ENCODE assay signal across 1 cellular context in the genomic region with DNA sequence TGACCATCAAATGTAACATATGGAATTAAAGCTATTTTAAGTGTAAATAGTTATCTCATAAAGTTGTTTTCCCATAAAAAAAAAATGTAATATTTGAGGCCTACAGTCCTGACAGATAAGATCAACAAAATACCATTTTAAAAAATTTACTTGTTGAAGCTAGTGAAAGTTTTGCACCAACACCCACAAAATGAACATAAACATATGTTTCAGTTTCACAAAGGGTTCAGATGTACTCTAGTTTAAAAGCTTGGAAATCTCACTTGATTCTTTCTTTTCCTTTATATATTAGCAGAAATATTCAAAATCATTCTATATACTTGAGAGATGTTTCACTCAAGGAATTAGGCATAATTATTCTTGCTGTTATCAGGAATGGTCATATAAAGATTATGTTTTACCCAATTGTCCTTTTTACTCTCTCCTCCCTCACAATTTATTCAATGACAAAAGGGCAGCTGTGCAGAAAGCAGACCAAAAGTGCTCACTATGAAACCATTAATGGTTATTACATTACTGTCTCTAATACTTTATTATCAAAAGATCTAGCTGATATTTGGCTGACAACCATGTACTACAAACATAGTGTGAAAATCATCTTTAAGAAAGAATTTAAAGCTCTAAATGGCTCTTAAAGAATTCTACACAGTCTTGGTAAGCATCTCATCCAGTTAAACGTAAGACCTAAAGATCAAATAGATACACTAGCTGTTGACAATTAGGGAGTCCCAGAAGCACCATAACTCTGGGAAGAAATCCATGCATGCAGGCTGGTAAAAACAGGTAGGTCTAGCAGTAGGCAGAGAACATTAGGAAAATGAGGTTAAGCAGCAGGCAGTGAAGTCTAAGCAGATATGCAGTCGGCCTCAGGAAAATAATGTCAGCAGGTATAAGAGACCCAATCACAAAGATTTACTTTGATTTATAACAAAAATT.
TF ChIP-seq lines count a peak whose summit lies in the region.

No MANE protein-coding gene starts in this region.

TF ChIP-seq in GM12878, 131 proteins besides CTCF, POLR2A, EP300 and RAD21:
- TF ChIP-seq CBX5 (IDR thresholded peaks at IDR 0.05; ENCODE audit: low read depth) = no peak
- TF ChIP-seq KLF5 (IDR thresholded peaks at IDR 0.05; ENCODE audit: partially characterized antibody) = no peak
- TF ChIP-seq MTA2 (IDR thresholded peaks at IDR 0.05; ENCODE audit: low read depth) = no peak
- TF ChIP-seq RUNX3 (IDR thresholded peaks at IDR 0.05; ENCODE audit: low read length) = peak; percentile 4; the same call in 1 of the 2 replicates
- no peak for TF ChIP-seq ATF7 (IDR thresholded peaks at IDR 0.05; ENCODE audit: low read depth)
- TF ChIP-seq TARDBP (IDR thresholded peaks at IDR 0.05; ENCODE audit: borderline replicate concordance) = no peak
- no peak for TF ChIP-seq ZBED1 (IDR thresholded peaks at IDR 0.05; ENCODE audit: borderline replicate concordance)
TF ChIP-seq in GM12878: peak in this region for 1.
